Comparison of ENCODE assay signal across 18 cellular contexts in the genomic region with DNA sequence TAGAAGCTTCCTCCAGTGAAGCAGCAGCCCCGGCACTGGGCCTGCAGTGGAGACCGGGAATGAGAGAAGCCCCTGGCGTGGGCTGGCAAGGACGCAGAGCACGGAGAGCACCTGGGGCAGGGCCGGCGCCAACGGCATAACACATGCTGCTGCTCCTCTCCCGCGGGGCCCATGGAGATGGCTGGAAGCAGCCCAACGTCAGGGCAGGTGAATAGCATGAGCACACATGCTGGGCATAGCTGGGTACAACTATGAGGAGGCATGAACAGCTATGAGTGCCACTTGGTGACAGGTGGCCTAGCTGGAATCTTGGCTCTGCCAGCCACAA. TPM values are rescaled to one million over a fixed set of nuclear protein-coding genes. Genes with fewer than 3 reads are reported as not detected.
DNase-seq lines count a peak whose midpoint lies in the region; ATAC-seq and TF ChIP-seq lines count a peak whose summit lies in the region.
"Had no signal": no experiment of that assay in that cellular context is flagged by ENCODE, and none has a peak within 500 bp of the region (broad histone marks: within the 10 kb centered on the region; RNA-seq: fewer than 3 reads in every experiment).

No MANE protein-coding gene starts in this region.

- H3K36me3 Mint-ChIP-seq in memory B cell (no peaks in the 10 kb centered on the region), Calu3 (ENCODE audit: insufficient read depth, unreplicated experiment) (no peaks in the 10 kb centered on the region)

- no peaks in the 10 kb centered on the region for H3K9me2 ChIP-seq in OCI-LY1 (ENCODE audit: low read depth, low read length)

- H4K20me1 ChIP-seq in BLaER1 treated with 17β-estradiol and CSF1 and Interleukin-3, amounts not matched to agents 10 nM and 100 nM: no peaks in the 10 kb centered on the region
- no peaks in the 10 kb centered on the region for H4K20me1 ChIP-seq in OCI-LY1 (ENCODE audit: insufficient read depth, low read length)

- H3K27me3 Mint-ChIP-seq in memory B cell: no peaks in the 10 kb centered on the region
- peaks cover 51% of the 10 kb centered on the region for H3K27me3 Mint-ChIP-seq in Calu3 (ENCODE audit: unreplicated experiment)

- peaks cover 0 to 19% (median 0%) of the 10 kb centered on the region in 11 experiments; a peak in 3 of 22 replicates for H3K36me3 ChIP-seq in BLaER1 treated with 17β-estradiol and CSF1 and Interleukin-3, amounts not matched to agents 10 nM and 100 nM
- no peaks in the 10 kb centered on the region for H3K36me3 ChIP-seq in OCI-LY1 (ENCODE audit: insufficient read depth, low read length)
- H3K36me3 ChIP-seq: BE2C, gastrocnemius medialis, pancreas had no signal

- peak overlapping the region in 10 of 11 experiments; percentile 6 to 100 (median 85); a peak in 20 of 22 replicates for H3K27ac ChIP-seq in BLaER1 treated with 17β-estradiol and CSF1 and Interleukin-3, amounts not matched to agents 10 nM and 100 nM
- H3K27ac ChIP-seq in OCI-LY1 (ENCODE audit: low read depth, low read length, poor library complexity, severe bottlenecking): no peak overlapping the region
- H3K27ac ChIP-seq: gastrocnemius medialis, GM23248, pancreas, testis had no signal

- H3K9me3 ChIP-seq in BLaER1 treated with 17β-estradiol and CSF1 and Interleukin-3, amounts not matched to agents 10 nM and 100 nM (replicated peaks in 1 of 11): peaks cover 0 to 17% (median 0%) of the 10 kb centered on the region in 11 experiments; a peak in 5 of 22 replicates
- H3K9me3 ChIP-seq in OCI-LY1 (ENCODE audit: low read length): no peaks in the 10 kb centered on the region
- H3K9me3 ChIP-seq: BE2C, gastrocnemius medialis, pancreas, testis had no signal

- intact Hi-C loops in Calu3 (cut with micrococcal nuclease; ENCODE audit: unreplicated experiment): no loop called here

- H3K4me3 ChIP-seq in BLaER1 treated with 17β-estradiol and CSF1 and Interleukin-3, amounts not matched to agents 10 nM and 100 nM: peak overlapping the region in 7 of 10 experiments; percentile 24 to 55 (median 39); a peak in 12 of 20 replicates
- H3K4me3 ChIP-seq in OCI-LY1 (ENCODE audit: low read depth, low read length, poor library complexity, severe bottlenecking): no peak overlapping the region
- H3K4me3 ChIP-seq: gastrocnemius medialis, GM23248, pancreas, testis had no signal

- peak overlapping the region; percentile 89 for H3K27ac Mint-ChIP-seq in memory B cell
- H3K27ac Mint-ChIP-seq in Calu3 (ENCODE audit: unreplicated experiment): no peak overlapping the region
- H3K27ac Mint-ChIP-seq: T-helper 2 cell treated with Interferon-gamma antibody and Interleukin-4, amounts not matched to agents 5 μg/mL and 100 μg/mL, for 36 hours had no signal

- BruUV-seq in Calu3 (replicated peaks; lab: Mats Ljungman, UMichigan): no TSS peak

- 0 out of 22 replicates have a peak, but pooled peaks cover 0 to 3% (median 0%) of the 10 kb centered on the region in 11 experiments for H3K27me3 ChIP-seq in BLaER1 treated with 17β-estradiol and CSF1 and Interleukin-3, amounts not matched to agents 10 nM and 100 nM
- H3K27me3 ChIP-seq in OCI-LY1 (ENCODE audit: insufficient read depth, low read length): peaks cover 16% of the 10 kb centered on the region; the same call in 1 of the 2 replicates
- H3K27me3 ChIP-seq: testis had no signal

- no peak for TF ChIP-seq CTCF in OCI-LY1 (IDR thresholded peaks at IDR 0.05; ENCODE audit: low read length)
- no peak for TF ChIP-seq CTCF in Calu3 (IDR thresholded peaks at IDR 0.05; ENCODE audit: unreplicated experiment)

- DNase-seq in DMS79 treated with DMSO at 0.1 percent for 48 hours (lab: John Stamatoyannopoulos, UW) (peak; percentile 73), memory B cell (ENCODE audit: low spot score in 2 of 2) (no peak), Calu3 (no peak)
- DNase-seq: BE2C, cortex of kidney, gastrocnemius medialis, GM23248, NCI-H1048, OCI-M1, pancreas, testis had no signal

- H2AFZ ChIP-seq in OCI-LY1 (ENCODE audit: low read length): no peak overlapping the region
- H2AFZ ChIP-seq: GM23248 had no signal

- ATAC-seq in memory B cell (ENCODE audit: low read depth) (no peak), GM18909 (IDR thresholded peaks at IDR 0.05; ENCODE audit: poor library complexity, unreplicated experiment) (no peak), GM19023 (IDR thresholded peaks at IDR 0.05; ENCODE audit: unreplicated experiment) (no peak)
- ATAC-seq: activated CD4-positive, CD25-positive, alpha-beta regulatory T cell treated with anti-CD3 and anti-CD28 coated beads, Interleukin-2, amount 50 U/mL, for 24 hours; gastrocnemius medialis; left lobe of liver; pancreas had no signal

- H3K79me2 ChIP-seq in OCI-LY1 (ENCODE audit: insufficient read depth, low read length): no peaks in the 10 kb centered on the region

- H3F3A ChIP-seq in OCI-LY1 (ENCODE audit: insufficient read depth, low read length): no peaks in the 10 kb centered on the region

- H3K9me3 Mint-ChIP-seq in memory B cell: no peaks in the 10 kb centered on the region
- no peaks in the 10 kb centered on the region for H3K9me3 Mint-ChIP-seq in Calu3 (ENCODE audit: low read depth, unreplicated experiment)
- H3K9me3 Mint-ChIP-seq: T-helper 2 cell treated with Interferon-gamma antibody and Interleukin-4, amounts not matched to agents 5 μg/mL and 100 μg/mL, for 36 hours had no signal

- peak overlapping the region in 10 of 11 experiments; percentile 54 to 82 (median 74); a peak in 21 of 22 replicates for H3K9ac ChIP-seq in BLaER1 treated with 17β-estradiol and CSF1 and Interleukin-3, amounts not matched to agents 10 nM and 100 nM
- no peak overlapping the region for H3K9ac ChIP-seq in OCI-LY1 (ENCODE audit: low read length)
- H3K9ac ChIP-seq: GM23248 had no signal

- CTCF ChIA-PET in Calu3 (lab: Charles Lee): no interaction called here

- H3K4me2 ChIP-seq in BLaER1 treated with 17β-estradiol and CSF1 and Interleukin-3, amounts not matched to agents 10 nM and 100 nM: peak overlapping the region; percentile 73 to 96 (median 89)
- H3K4me2 ChIP-seq in OCI-LY1 (ENCODE audit: low read length): peak overlapping the region; percentile 53

- peaks cover 75 to 100% (median 100%) of the 10 kb centered on the region in 10 experiments for H3K4me1 ChIP-seq in BLaER1 treated with 17β-estradiol and CSF1 and Interleukin-3, amounts not matched to agents 10 nM and 100 nM
- H3K4me1 ChIP-seq in OCI-LY1 (ENCODE audit: insufficient read depth, low read length, severe bottlenecking): peaks cover 31% of the 10 kb centered on the region
- H3K4me1 ChIP-seq: BE2C, gastrocnemius medialis, pancreas, testis had no signal

- peak overlapping the region; percentile 83 for H3K4me3 Mint-ChIP-seq in memory B cell
- no peak overlapping the region for H3K4me3 Mint-ChIP-seq in Calu3 (ENCODE audit: low read depth, unreplicated experiment)
- H3K4me3 Mint-ChIP-seq: T-helper 2 cell treated with Interferon-gamma antibody and Interleukin-4, amounts not matched to agents 5 μg/mL and 100 μg/mL, for 36 hours had no signal

- H3K4me1 Mint-ChIP-seq in memory B cell (peaks cover 46% of the 10 kb centered on the region), Calu3 (ENCODE audit: low read depth, unreplicated experiment) (peaks cover 2% of the 10 kb centered on the region)

RNA-seq across cellular contexts. Expression of a gene that starts 46.4 kb away (rescaled TPM):
- 5.0 and 10.5 TPM in 2 replicates for total RNA-seq in Calu3 (2022)
- total RNA-seq: GM23248 had no signal
